Comparison of ENCODE assay signal across 8 cellular contexts in the genomic region with DNA sequence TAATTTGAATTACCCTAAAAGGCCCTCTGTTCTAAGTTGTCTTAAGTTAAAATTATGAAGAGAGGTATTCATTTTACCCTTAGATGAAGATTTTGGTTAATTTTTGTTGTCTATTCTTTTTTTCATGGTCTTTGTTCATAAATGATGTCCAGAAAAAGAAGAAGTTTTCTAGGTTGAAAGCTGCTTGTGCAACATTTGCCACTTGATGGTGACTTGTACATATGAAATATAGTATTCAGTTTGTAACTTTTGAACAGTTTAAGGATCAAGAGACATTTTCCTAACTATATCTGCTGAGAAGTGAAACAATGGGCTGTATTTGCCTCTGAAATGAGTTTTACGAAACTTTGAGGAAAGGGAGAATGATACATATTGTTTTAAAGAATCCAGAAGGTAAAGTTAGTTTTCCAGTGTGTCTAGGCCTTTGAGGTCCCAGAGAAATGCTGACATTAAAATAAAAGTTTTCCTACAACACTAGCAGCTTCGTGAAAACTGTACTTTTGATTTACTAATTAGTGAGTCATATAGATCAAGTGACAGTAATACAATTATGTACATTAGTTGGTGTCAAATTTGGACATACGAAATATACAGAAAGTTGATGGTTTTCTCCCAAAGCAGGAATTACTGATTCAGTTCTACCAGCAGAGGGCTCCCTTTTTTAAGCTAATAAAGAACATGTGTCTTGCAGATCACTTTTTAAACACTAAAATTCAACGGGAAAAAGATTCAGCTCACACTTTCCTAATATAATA.
DNase-seq lines count a peak whose midpoint lies in the region; ATAC-seq, FAIRE-seq and TF ChIP-seq lines count a peak whose summit lies in the region.

No MANE protein-coding gene starts in this region.

- no peaks in the 10 kb centered on the region for H3K27me3 Mint-ChIP-seq in activated T-helper 1 cell treated with anti-CD3 and anti-CD28 coated beads, Interleukin-12 subunit alpha, Interleukin-12 subunit beta, Interleukin-2, Interleukin-4 antibody, amounts not matched to agents 30 ng/mL and 10 ng/mL and 1 ng/mL, durations not matched to agents 14 hours and 24 hours and 36 hours (ENCODE audit: insufficient read depth)
- no peaks in the 10 kb centered on the region for H3K27me3 Mint-ChIP-seq in glutamatergic neuron (ENCODE audit: unreplicated experiment)

- H3K27me3 ChIP-seq in cardiac muscle cell (no peaks in the 10 kb centered on the region), stomach (no peaks in the 10 kb centered on the region)

- H3K4me3 Mint-ChIP-seq in activated T-helper 1 cell treated with anti-CD3 and anti-CD28 coated beads, Interleukin-12 subunit alpha, Interleukin-12 subunit beta, Interleukin-2, Interleukin-4 antibody, amounts not matched to agents 30 ng/mL and 10 ng/mL and 1 ng/mL, durations not matched to agents 14 hours and 24 hours and 36 hours: no peak overlapping the region
- peak overlapping the region; percentile 39 for H3K4me3 Mint-ChIP-seq in glutamatergic neuron (ENCODE audit: unreplicated experiment)

- no peaks in the 10 kb centered on the region for H3K9me3 Mint-ChIP-seq in activated T-helper 1 cell treated with anti-CD3 and anti-CD28 coated beads, Interleukin-12 subunit alpha, Interleukin-12 subunit beta, Interleukin-2, Interleukin-4 antibody, amounts not matched to agents 30 ng/mL and 10 ng/mL and 1 ng/mL, durations not matched to agents 14 hours and 24 hours and 36 hours
- H3K9me3 Mint-ChIP-seq in glutamatergic neuron (ENCODE audit: unreplicated experiment): peaks cover 5% of the 10 kb centered on the region

- H3K4me1 Mint-ChIP-seq in activated T-helper 1 cell treated with anti-CD3 and anti-CD28 coated beads, Interleukin-12 subunit alpha, Interleukin-12 subunit beta, Interleukin-2, Interleukin-4 antibody, amounts not matched to agents 30 ng/mL and 10 ng/mL and 1 ng/mL, durations not matched to agents 14 hours and 24 hours and 36 hours (ENCODE audit: low read depth): peaks cover 92% of the 10 kb centered on the region
- peaks cover 43% of the 10 kb centered on the region for H3K4me1 Mint-ChIP-seq in glutamatergic neuron (ENCODE audit: low read depth, unreplicated experiment)

- DNase-seq in cardiac muscle cell (ENCODE audit: low read depth in 1 of 2, low spot score in 1 of 2): peak; percentile 57 to 75
- no peak for DNase-seq in Right ventricle myocardium inferior (ENCODE audit: missing footprints)
- peak; percentile 60 for DNase-seq in NB4 (ENCODE audit: low read depth)
- DNase-seq in activated T-helper 1 cell treated with anti-CD3 and anti-CD28 coated beads, Interleukin-12 subunit alpha, Interleukin-12 subunit beta, Interleukin-2, Interleukin-4 antibody, amounts not matched to agents 30 ng/mL and 10 ng/mL and 1 ng/mL, durations not matched to agents 14 hours and 24 hours and 36 hours (ENCODE audit: low spot score): no peak
- no peak for DNase-seq in glutamatergic neuron
- DNase-seq in stomach: no peak
- DNase-seq in HTR-8/SVneo (ENCODE audit: insufficient read length, low spot score): no peak

- H3K36me3 Mint-ChIP-seq in activated T-helper 1 cell treated with anti-CD3 and anti-CD28 coated beads, Interleukin-12 subunit alpha, Interleukin-12 subunit beta, Interleukin-2, Interleukin-4 antibody, amounts not matched to agents 30 ng/mL and 10 ng/mL and 1 ng/mL, durations not matched to agents 14 hours and 24 hours and 36 hours (ENCODE audit: low read depth): peaks cover 21% of the 10 kb centered on the region
- H3K36me3 Mint-ChIP-seq in glutamatergic neuron (ENCODE audit: unreplicated experiment): no peaks in the 10 kb centered on the region

- no peak for FAIRE-seq in HTR-8/SVneo (lab: Jason Lieb, UNC)

- no peak for TF ChIP-seq POLR2A in NB4 (IDR thresholded peaks at IDR 0.05; ENCODE audit: extremely low read depth, insufficient read length)
- no peak for TF ChIP-seq POLR2A in stomach (IDR thresholded peaks at IDR 0.05)

- peak overlapping the region; percentile 9 for H3K27ac Mint-ChIP-seq in activated T-helper 1 cell treated with anti-CD3 and anti-CD28 coated beads, Interleukin-12 subunit alpha, Interleukin-12 subunit beta, Interleukin-2, Interleukin-4 antibody, amounts not matched to agents 30 ng/mL and 10 ng/mL and 1 ng/mL, durations not matched to agents 14 hours and 24 hours and 36 hours
- peak overlapping the region; percentile 46 for H3K27ac Mint-ChIP-seq in glutamatergic neuron (ENCODE audit: unreplicated experiment)

- no peak for TF ChIP-seq EP300 in stomach (IDR thresholded peaks at IDR 0.05)

- H3K9me3 ChIP-seq in cardiac muscle cell (ENCODE audit: low read depth): no peaks in the 10 kb centered on the region
- no peaks in the 10 kb centered on the region for H3K9me3 ChIP-seq in stomach

- H3K36me3 ChIP-seq in cardiac muscle cell: peaks cover 8% of the 10 kb centered on the region
- H3K36me3 ChIP-seq in stomach: peaks cover 9 to 37% (median 36%) of the 10 kb centered on the region in 4 donors

- peak; percentile 66 for TF ChIP-seq CTCF in cardiac muscle cell (IDR thresholded peaks at IDR 0.05; ENCODE audit: low read depth, low read length)
- peak; percentile 58 for TF ChIP-seq CTCF in NB4 (IDR thresholded peaks at IDR 0.05; ENCODE audit: low read depth, low read length)
- TF ChIP-seq CTCF in glutamatergic neuron (IDR thresholded peaks at IDR 0.05; ENCODE audit: partially characterized antibody, unreplicated experiment): peak; percentile 84
- peak in 5 of 7 experiments; percentile 56 to 86 (median 77) for TF ChIP-seq CTCF in stomach (IDR thresholded peaks at IDR 0.05)

- intact Hi-C loops in Right ventricle myocardium inferior (cut with DNase I) (loop anchor here (2.0 to 5.0 kb wide), 3 partner anchors 69 to 721 kb away; a partner anchor contains a TSS), stomach (cut with DNase I; ENCODE audit: low total_unique reads) (loop anchor here (10.0 kb wide), 1 partner anchor 179 kb away; no protein-coding TSS in a partner anchor)
- intact Hi-C loops in activated T-helper 1 cell treated with anti-CD3 and anti-CD28 coated beads, Interleukin-12 subunit alpha, Interleukin-12 subunit beta, Interleukin-2, Interleukin-4 antibody, amounts not matched to agents 30 ng/mL and 10 ng/mL and 1 ng/mL, durations not matched to agents 14 hours and 24 hours and 36 hours (cut with micrococcal nuclease): loop anchor here (1.0 to 5.0 kb wide), 9 partner anchors 29 to 763 kb away; no protein-coding TSS in a partner anchor

- H3K4me3 ChIP-seq in cardiac muscle cell (no peak overlapping the region), NB4 (ENCODE audit: low read depth, low read length) (no peak overlapping the region), stomach (no peak overlapping the region)

- H3K4me1 ChIP-seq in cardiac muscle cell (ENCODE audit: low read depth) (peaks cover 29% of the 10 kb centered on the region), stomach (peaks cover 60 to 88% (median 76%) of the 10 kb centered on the region in 4 donors)

- H3K27ac ChIP-seq in cardiac muscle cell: peak overlapping the region; percentile 93
- H3K27ac ChIP-seq in stomach: peak overlapping the region in 4 of 5 donors; percentile 25 to 95 (median 90)

- no peak for ATAC-seq in Right ventricle myocardium inferior
- ATAC-seq in GM21576 (IDR thresholded peaks at IDR 0.05; ENCODE audit: unreplicated experiment): no peak

- 15 to 23% (median 19%) methylated on average over 4 of the region's 4 CpGs for WGBS in stomach, 5 donors

Comparison
In these comparisons a context has a peak if more than half of its experiments do, and no peak if none do; other contexts are left out.
1. DNase-seq: peak in cardiac muscle cell (2 of 2) and NB4 (single experiment); none in Right ventricle myocardium inferior (single experiment), activated T-helper 1 cell treated with anti-CD3 and anti-CD28 coated beads, Interleukin-12 subunit alpha, Interleukin-12 subunit beta, Interleukin-2, Interleukin-4 antibody, amounts not matched to agents 30 ng/mL and 10 ng/mL and 1 ng/mL, durations not matched to agents 14 hours and 24 hours and 36 hours (single experiment), glutamatergic neuron (single experiment), stomach (single experiment) and HTR-8/SVneo (single experiment).
2. Peak in every context shown above with its lines, with median percentiles within 50 percentile points of each other: CTCF ChIP-seq.